Comparison of ENCODE assay signal across 28 cellular contexts in genomic region chr1:218633238-218633948, GRCh38.
DNase-seq lines count a peak whose midpoint lies in the region; ATAC-seq and TF ChIP-seq lines count a peak whose summit lies in the region.
"Had no signal": no experiment of that assay in that cellular context is flagged by ENCODE, and none has a peak within 500 bp of the region (broad histone marks: within the 10 kb centered on the region; RNA-seq: fewer than 3 reads in every experiment).

No MANE protein-coding gene starts in this region.

- CTCF ChIA-PET in WTC11 (lab: Charles Lee) = no interaction called here

- H3K27ac ChIP-seq in GM23338 (ENCODE audit: low read depth) (no peak overlapping the region), heart right ventricle (no peak overlapping the region), neural progenitor cell (peak overlapping the region; percentile 57)
- H3K27ac ChIP-seq: breast epithelium, skin epidermis, VCaP had no signal

- intact Hi-C loops in heart right ventricle (cut with DNase I) = no loop called here

- no peak overlapping the region for H3K27ac Mint-ChIP-seq in GM23338
- H3K27ac Mint-ChIP-seq in WTC11 = no peak overlapping the region
- H3K27ac Mint-ChIP-seq in neural progenitor cell = no peak overlapping the region
- H3K27ac Mint-ChIP-seq: activated CD4-positive, alpha-beta T cell treated with anti-CD3 and anti-CD28 coated beads, Interleukin-2, amount 10 ng/mL, durations not matched to agents 7 days and 5 days; activated CD8-positive, alpha-beta memory T cell treated with anti-CD3 and anti-CD28 coated beads, Interleukin-2, amount 10 ng/mL, durations not matched to agents 7 days and 5 days; activated T-cell treated with anti-CD3 and anti-CD28 coated beads, Interleukin-2, amount 50 U/mL, for 72 hours; T-helper 2 cell treated with Interferon-gamma antibody and Interleukin-4, amounts not matched to agents 5 μg/mL and 100 μg/mL, for 36 hours had no signal

- peaks cover 8% of the 10 kb centered on the region; the same call in 2 of the 3 replicates for H3K36me3 Mint-ChIP-seq in GM23338 (ENCODE audit: low read depth)
- peaks cover 11% of the 10 kb centered on the region; the same call in 1 of the 2 replicates for H3K36me3 Mint-ChIP-seq in WTC11
- H3K36me3 Mint-ChIP-seq in neural progenitor cell = no peaks in the 10 kb centered on the region
- H3K36me3 Mint-ChIP-seq: activated CD8-positive, alpha-beta memory T cell treated with anti-CD3 and anti-CD28 coated beads, Interleukin-2, amount 10 ng/mL, durations not matched to agents 7 days and 5 days; IgD-negative memory B cell had no signal

- ATAC-seq in GM23338 (no peak), WTC11 (peak; percentile 71), heart right ventricle (peak in 6 of 8 donors; percentile 55 to 68 (median 62))
- ATAC-seq: activated CD8-positive, alpha-beta memory T cell treated with anti-CD3 and anti-CD28 coated beads, Interleukin-2, amount 10 ng/mL, durations not matched to agents 7 days and 5 days; activated T-cell treated with anti-CD3 and anti-CD28 coated beads, Interleukin-2, amount 50 U/mL, for 72 hours; left lobe of liver had no signal

- H3F3A ChIP-seq in GM23338 (replicated peaks; ENCODE audit: low read depth) = no peaks in the 10 kb centered on the region
- no peaks in the 10 kb centered on the region for H3F3A ChIP-seq in neural progenitor cell (ENCODE audit: low read depth)

- no peak overlapping the region for H3K4me3 ChIP-seq in GM23338
- no peak overlapping the region for H3K4me3 ChIP-seq in heart right ventricle
- no peak overlapping the region for H3K4me3 ChIP-seq in neural progenitor cell
- H3K4me3 ChIP-seq in BE2C (ENCODE audit: low read depth, low read length) = no peak overlapping the region
- H3K4me3 ChIP-seq: breast epithelium, skin epidermis had no signal

- H3K4me1 ChIP-seq in GM23338 (ENCODE audit: insufficient read depth) = no peaks in the 10 kb centered on the region
- H3K4me1 ChIP-seq in heart right ventricle = no peaks in the 10 kb centered on the region
- H3K4me1 ChIP-seq in neural progenitor cell = peaks cover 11% of the 10 kb centered on the region
- H3K4me1 ChIP-seq in BE2C = no peaks in the 10 kb centered on the region; the same call in 1 of the 2 replicates
- H3K4me1 ChIP-seq: breast epithelium had no signal

- no peak overlapping the region for H3K4me3 Mint-ChIP-seq in GM23338
- H3K4me3 Mint-ChIP-seq in WTC11 = no peak overlapping the region
- H3K4me3 Mint-ChIP-seq in neural progenitor cell = no peak overlapping the region
- H3K4me3 Mint-ChIP-seq: activated CD4-positive, alpha-beta T cell treated with anti-CD3 and anti-CD28 coated beads, Interleukin-2, amount 10 ng/mL, durations not matched to agents 7 days and 5 days; activated CD8-positive, alpha-beta memory T cell treated with anti-CD3 and anti-CD28 coated beads, Interleukin-2, amount 10 ng/mL, durations not matched to agents 7 days and 5 days; activated T-cell treated with anti-CD3 and anti-CD28 coated beads, Interleukin-2, amount 50 U/mL, for 72 hours; IgD-negative memory B cell; neural crest cell; T-helper 2 cell treated with Interferon-gamma antibody and Interleukin-4, amounts not matched to agents 5 μg/mL and 100 μg/mL, for 36 hours had no signal

- H3K36me3 ChIP-seq in GM23338 (ENCODE audit: insufficient read depth) = no peaks in the 10 kb centered on the region
- no peaks in the 10 kb centered on the region for H3K36me3 ChIP-seq in heart right ventricle
- no peaks in the 10 kb centered on the region for H3K36me3 ChIP-seq in neural progenitor cell
- no peaks in the 10 kb centered on the region for H3K36me3 ChIP-seq in BE2C
- H3K36me3 ChIP-seq: breast epithelium had no signal

- no peak overlapping the region for H3K9ac ChIP-seq in neural progenitor cell

- no peak overlapping the region for H3K4me2 ChIP-seq in GM23338
- peak overlapping the region; percentile 31 for H3K4me2 ChIP-seq in neural progenitor cell

- DNase-seq in GM23338 (ENCODE audit: low spot score) (no peak), WTC11 (ENCODE audit: low spot score) (no peak), heart right ventricle (peak in 1 of 2 donors; percentile 11), neural progenitor cell (ENCODE audit: low spot score) (peak; percentile 73), middle frontal gyrus (ENCODE audit: extremely low spot score, low spot score) (no peak), Ammon's horn (ENCODE audit: low spot score) (no peak), NCI-H345 treated with DMSO at 0.1 percent for 48 hours (lab: John Stamatoyannopoulos, UW; ENCODE audit: unreplicated experiment) (no peak), BE2C (no peak)
- DNase-seq: activated CD4-positive, alpha-beta T cell treated with anti-CD3 and anti-CD28 coated beads, Interleukin-2, amount 10 ng/mL, durations not matched to agents 7 days and 5 days; activated CD8-positive, alpha-beta memory T cell treated with anti-CD3 and anti-CD28 coated beads, Interleukin-2, amount 10 ng/mL, durations not matched to agents 7 days and 5 days; activated naive CD4-positive, alpha-beta T cell treated with Interleukin-2 at 50 U/mL for 16 hours; activated T-cell treated with anti-CD3 and anti-CD28 coated beads, Interleukin-2, amount 50 U/mL, for 72 hours; amniotic stem cell; DMS79 treated with DMSO at 0.1 percent for 48 hours; head of caudate nucleus; NCI-H1092 treated with DMSO at 0.1 percent for 48 hours; NCI-H2029; NCI-H2227 treated with DMSO at 0.1 percent for 48 hours; NCI-H774; stimulated activated CD4-positive, alpha-beta T cell treated with anti-CD3 and anti-CD28 coated beads, Interleukin-1b, Interleukin-23, amount 100 ng/mL, for 48 hours; substantia nigra had no signal

- peaks cover 38% of the 10 kb centered on the region for H3K9me3 Mint-ChIP-seq in GM23338
- peaks cover 42% of the 10 kb centered on the region for H3K9me3 Mint-ChIP-seq in WTC11
- H3K9me3 Mint-ChIP-seq in neural progenitor cell = peaks cover 21% of the 10 kb centered on the region

- H3K9me3 ChIP-seq in heart right ventricle = peaks cover 0 to 37% (median 2%) of the 10 kb centered on the region in 11 donors
- no peaks in the 10 kb centered on the region for H3K9me3 ChIP-seq in neural progenitor cell (ENCODE audit: low read depth)
- H3K9me3 ChIP-seq in BE2C = no peaks in the 10 kb centered on the region
- H3K9me3 ChIP-seq: breast epithelium had no signal

- H3K9me2 ChIP-seq in GM23338 (ENCODE audit: insufficient read depth) = peaks cover 20% of the 10 kb centered on the region

- H4K20me1 ChIP-seq in GM23338 (replicated peaks; ENCODE audit: insufficient read depth) = no peaks in the 10 kb centered on the region
- no peaks in the 10 kb centered on the region for H4K20me1 ChIP-seq in neural progenitor cell (ENCODE audit: low read depth)

- H3K4me1 Mint-ChIP-seq in GM23338 (peaks cover 5% of the 10 kb centered on the region; the same call in 1 of the 3 replicates), WTC11 (peaks cover 14% of the 10 kb centered on the region), neural progenitor cell (no peaks in the 10 kb centered on the region)
- H3K4me1 Mint-ChIP-seq: activated CD4-positive, alpha-beta T cell treated with anti-CD3 and anti-CD28 coated beads, Interleukin-2, amount 10 ng/mL, durations not matched to agents 7 days and 5 days; activated CD8-positive, alpha-beta memory T cell treated with anti-CD3 and anti-CD28 coated beads, Interleukin-2, amount 10 ng/mL, durations not matched to agents 7 days and 5 days; IgD-negative memory B cell; neural crest cell had no signal

- H3K79me2 ChIP-seq in GM23338 (replicated peaks; ENCODE audit: insufficient read depth) (no peaks in the 10 kb centered on the region), neural progenitor cell (ENCODE audit: low read depth) (no peaks in the 10 kb centered on the region)

- 71 to 73% methylated on average over 7 of the region's 7 CpGs for WGBS in heart right ventricle, 2 donors

- no peak for TF ChIP-seq CTCF in GM23338 (conservative IDR thresholded peaks at IDR 0.05; ENCODE audit: low read depth in 2 of 2)
- no peak for TF ChIP-seq CTCF in WTC11 (IDR thresholded peaks at IDR 0.05)
- TF ChIP-seq CTCF in heart right ventricle (IDR thresholded peaks at IDR 0.05) = no peak
- no peak for TF ChIP-seq CTCF in neural progenitor cell (IDR thresholded peaks at IDR 0.05)
- no peak for TF ChIP-seq CTCF in BE2C (IDR thresholded peaks at IDR 0.05; ENCODE audit: low read depth, low read length)

- POLR2A ChIA-PET in WTC11 (lab: Charles Lee) = no interaction called here

- peaks cover 3% of the 10 kb centered on the region for H3K27me3 Mint-ChIP-seq in GM23338 (ENCODE audit: insufficient read depth, low read depth, poor library complexity)
- no peaks in the 10 kb centered on the region for H3K27me3 Mint-ChIP-seq in WTC11 (ENCODE audit: low read depth)
- no peaks in the 10 kb centered on the region for H3K27me3 Mint-ChIP-seq in neural progenitor cell (ENCODE audit: insufficient read depth, low read depth)
- H3K27me3 Mint-ChIP-seq: activated CD4-positive, alpha-beta T cell treated with anti-CD3 and anti-CD28 coated beads, Interleukin-2, amount 10 ng/mL, durations not matched to agents 7 days and 5 days; activated CD8-positive, alpha-beta memory T cell treated with anti-CD3 and anti-CD28 coated beads, Interleukin-2, amount 10 ng/mL, durations not matched to agents 7 days and 5 days had no signal

- no peaks in the 10 kb centered on the region for H3K27me3 ChIP-seq in GM23338 (ENCODE audit: insufficient read depth)
- no peaks in the 10 kb centered on the region for H3K27me3 ChIP-seq in heart right ventricle
- H3K27me3 ChIP-seq in neural progenitor cell = no peaks in the 10 kb centered on the region
- no peaks in the 10 kb centered on the region for H3K27me3 ChIP-seq in BE2C
- H3K27me3 ChIP-seq: breast epithelium had no signal

- peak overlapping the region; percentile 66; the same call in 1 of the 2 replicates for H2AFZ ChIP-seq in GM23338
- H2AFZ ChIP-seq in neural progenitor cell (replicated peaks) = peak overlapping the region; percentile 93

TF ChIP-seq in GM23338, 12 proteins besides CTCF, POLR2A, EP300 and RAD21 (continues in another document):
- TF ChIP-seq EZH2 (IDR thresholded peaks at IDR 0.05; ENCODE audit: low read depth, unreplicated experiment) (no peak), STAT1 (IDR thresholded peaks at IDR 0.05; ENCODE audit: unreplicated experiment) (no peak), ZNF114 (CRISPR knock-in tag; IDR thresholded peaks at IDR 0.05) (no peak), JUNB (IDR thresholded peaks at IDR 0.05; ENCODE audit: unreplicated experiment) (no peak)

TF ChIP-seq in WTC11, 78 proteins besides CTCF, POLR2A, EP300 and RAD21 (continues in another document):
- no peak for TF ChIP-seq IRF1 (CRISPR knock-in tag; IDR thresholded peaks at IDR 0.05)
- no peak for TF ChIP-seq SMAD3 (CRISPR knock-in tag; IDR thresholded peaks at IDR 0.05; ENCODE audit: borderline replicate concordance)
- TF ChIP-seq NR2C2 (CRISPR knock-in tag; IDR thresholded peaks at IDR 0.05) = no peak
